Comparison of ENCODE assay signal across 8 cellular contexts in genomic region chr20:53612289-53612688, GRCh38. TPM values are rescaled to one million over a fixed set of nuclear protein-coding genes. Genes with fewer than 3 reads are reported as not detected.
DNase-seq lines count a peak whose midpoint lies in the region; ATAC-seq and TF ChIP-seq lines count a peak whose summit lies in the region.
"Not testable (repeated sequence)": the region's sequence is repeated elsewhere in the genome, so short reads cannot be mapped to it uniquely, and the experiment has no call there.

No MANE protein-coding gene starts in this region.

- peaks cover 21% of the 10 kb centered on the region for H3K4me1 ChIP-seq in ACC112 (ENCODE audit: control insufficient read depth, insufficient read depth, low read length, unreplicated experiment)
- not testable (repeated sequence) for H3K4me1 ChIP-seq in H9 (ENCODE audit: insufficient read depth, low read length); Peyer's patch
- peaks cover 22% of the 10 kb centered on the region for H3K4me1 ChIP-seq in osteoblast (ENCODE audit: insufficient read depth, low read length)

- H3K9me3 ChIP-seq in H9 (ENCODE audit: control insufficient read depth, low read depth, low read length); Peyer's patch; osteoblast (ENCODE audit: low read depth, low read length): not testable (repeated sequence)

- intact Hi-C loops in dendritic cell treated with granulocyte-macrophage colony-stimulating factor and Interleukin-4, amounts not matched to agents 40 ng/mL and 50 ng/mL, for 4 days (cut with micrococcal nuclease), result not testable (repeated sequence)

- not testable (repeated sequence) for H3K27me3 Mint-ChIP-seq in H9 (ENCODE audit: low read depth); activated T-cell treated with anti-CD3 and anti-CD28 coated beads, Interleukin-2, amount 50 U/mL, for 24 hours; dendritic cell treated with granulocyte-macrophage colony-stimulating factor and Interleukin-4, amounts not matched to agents 40 ng/mL and 50 ng/mL, for 4 days

- not testable (repeated sequence) for H3K4me3 Mint-ChIP-seq in H9; activated T-cell treated with anti-CD3 and anti-CD28 coated beads, Interleukin-2, amount 50 U/mL, for 24 hours; dendritic cell treated with granulocyte-macrophage colony-stimulating factor and Interleukin-4, amounts not matched to agents 40 ng/mL and 50 ng/mL, for 4 days

- H3K4ac ChIP-seq in H9 (ENCODE audit: low read depth, low read length), result not testable (repeated sequence)

- H3K36me3 ChIP-seq in ACC112 (ENCODE audit: insufficient read depth, low read length); Peyer's patch; osteoblast (ENCODE audit: insufficient read depth, low read length): not testable (repeated sequence)

- H3K4me1 Mint-ChIP-seq in H9, result peaks cover 36 to 37% of the 10 kb centered on the region in 2 experiments
- H3K4me1 Mint-ChIP-seq in activated T-cell treated with anti-CD3 and anti-CD28 coated beads, Interleukin-2, amount 50 U/mL, for 24 hours (ENCODE audit: low read depth), result peaks cover 40% of the 10 kb centered on the region
- peaks cover 19% of the 10 kb centered on the region for H3K4me1 Mint-ChIP-seq in dendritic cell treated with granulocyte-macrophage colony-stimulating factor and Interleukin-4, amounts not matched to agents 40 ng/mL and 50 ng/mL, for 4 days (ENCODE audit: low read depth)

- H3K18ac ChIP-seq in H9 (ENCODE audit: insufficient read length, low read depth, low read length), result not testable (repeated sequence)

- not testable (repeated sequence) for H3K4me3 ChIP-seq in ACC112 (ENCODE audit: low read depth, low read length); Peyer's patch; osteoblast (ENCODE audit: insufficient read depth, low read length)

- H3K14ac ChIP-seq in H9 (ENCODE audit: insufficient read depth, low read length), result not testable (repeated sequence)

- not testable (repeated sequence) for H4K91ac ChIP-seq in H9 (ENCODE audit: insufficient read length, low read depth, low read length)

- H3K27ac Mint-ChIP-seq in H9, result peak overlapping the region in 2 of 3 experiments; percentile 81 to 88; a peak in 3 of 7 replicates
- H3K27ac Mint-ChIP-seq in activated T-cell treated with anti-CD3 and anti-CD28 coated beads, Interleukin-2, amount 50 U/mL, for 24 hours, result peak overlapping the region; percentile 37
- peak overlapping the region; percentile 82 for H3K27ac Mint-ChIP-seq in dendritic cell treated with granulocyte-macrophage colony-stimulating factor and Interleukin-4, amounts not matched to agents 40 ng/mL and 50 ng/mL, for 4 days

- H2BK5ac ChIP-seq in H9 (ENCODE audit: insufficient read length, low read length), result not testable (repeated sequence)

- not testable (repeated sequence) for H3K79me1 ChIP-seq in H9 (ENCODE audit: insufficient read depth, low read depth, low read length, poor library complexity, severe bottlenecking)

- H3K23me2 ChIP-seq in H9 (ENCODE audit: insufficient read length, low read depth, low read length, poor library complexity, severe bottlenecking), result not testable (repeated sequence)

- not testable (repeated sequence) for H3T11ph ChIP-seq in H9 (ENCODE audit: low read length)

- not testable (repeated sequence) for DNase-seq in H9; activated T-cell treated with anti-CD3 and anti-CD28 coated beads, Interleukin-2, amount 50 U/mL, for 24 hours; osteoblast (ENCODE audit: insufficient read length, low spot score, missing footprints)
- DNase-seq in Peyer's patch, result peak in 2 of 3 donors; percentile 7 to 37
- peak; percentile 27 for DNase-seq in left lobe of liver (ENCODE audit: low spot score)
- DNase-seq in stimulated activated CD8-positive, alpha-beta memory T cell treated with anti-CD3 and anti-CD28 coated beads, Interleukin-4, amount 100 ng/mL, for 48 hours, result peak; percentile 3

- H2AK5ac ChIP-seq in H9 (ENCODE audit: insufficient read length, low read length), result not testable (repeated sequence)

- not testable (repeated sequence) for H3K23ac ChIP-seq in H9 (ENCODE audit: insufficient read length, low read depth, low read length)

- H3K27ac ChIP-seq in ACC112 (ENCODE audit: low read depth, low read length), result peak overlapping the region; percentile 89
- not testable (repeated sequence) for H3K27ac ChIP-seq in H9 (ENCODE audit: insufficient read length, low read depth, low read length); Peyer's patch
- H3K27ac ChIP-seq in osteoblast (ENCODE audit: low read depth, low read length), result peak overlapping the region; percentile 89

- not testable (repeated sequence) for H3K56ac ChIP-seq in H9 (ENCODE audit: insufficient read length, low read depth, low read length)

- H3K27me3 ChIP-seq in ACC112 (ENCODE audit: insufficient read depth, low read length); H9 (ENCODE audit: insufficient read depth, low read length); Peyer's patch; osteoblast (ENCODE audit: insufficient read depth, low read length): not testable (repeated sequence)

- not testable (repeated sequence) for H2BK120ac ChIP-seq in H9 (ENCODE audit: low read depth, low read length, poor library complexity, severe bottlenecking)

- not testable (repeated sequence) for TF ChIP-seq CTCF in H9 (conservative IDR thresholded peaks at IDR 0.05); Peyer's patch (IDR thresholded peaks at IDR 0.05); osteoblast (IDR thresholded peaks at IDR 0.05; ENCODE audit: extremely low read depth, low read depth, low read length)

- ATAC-seq in left lobe of liver, result not testable (repeated sequence)

- not testable (repeated sequence) for H3K36me3 Mint-ChIP-seq in H9 (ENCODE audit: insufficient read depth in 1 of 3, low read depth in 3 of 3); activated T-cell treated with anti-CD3 and anti-CD28 coated beads, Interleukin-2, amount 50 U/mL, for 24 hours (ENCODE audit: low read depth); dendritic cell treated with granulocyte-macrophage colony-stimulating factor and Interleukin-4, amounts not matched to agents 40 ng/mL and 50 ng/mL, for 4 days (ENCODE audit: low read depth)

- not testable (repeated sequence) for H3K79me2 ChIP-seq in ACC112 (ENCODE audit: control insufficient read depth, insufficient read depth, low read length, unreplicated experiment); H9 (ENCODE audit: insufficient read depth, low read length); osteoblast (ENCODE audit: insufficient read depth, low read length)

- not testable (repeated sequence) for TF ChIP-seq POLR2A in Peyer's patch (IDR thresholded peaks at IDR 0.05)

- H2BK15ac ChIP-seq in H9 (ENCODE audit: low read depth, low read length), result not testable (repeated sequence)

- H3K9me3 Mint-ChIP-seq in H9; activated T-cell treated with anti-CD3 and anti-CD28 coated beads, Interleukin-2, amount 50 U/mL, for 24 hours; dendritic cell treated with granulocyte-macrophage colony-stimulating factor and Interleukin-4, amounts not matched to agents 40 ng/mL and 50 ng/mL, for 4 days: not testable (repeated sequence)

- H3K9ac ChIP-seq in H9 (ENCODE audit: extremely low read depth, insufficient read length, low read length), result not testable (repeated sequence)

- not testable (repeated sequence) for H4K5ac ChIP-seq in H9 (ENCODE audit: insufficient read length, low read depth, low read length)

- no CpG with 5 or more reads among the region's 8 CpGs for WGBS in H9 (ENCODE audit: extremely low coverage, insufficient read length, low lambda C conversion rate)

- H4K8ac ChIP-seq in H9 (replicated peaks; ENCODE audit: insufficient read length, low read depth, low read length), result not testable (repeated sequence)

- H2AFZ ChIP-seq in ACC112 (ENCODE audit: low read length, unreplicated experiment); H9 (ENCODE audit: low read length); osteoblast (ENCODE audit: low read length): not testable (repeated sequence)

- H2BK20ac ChIP-seq in H9 (ENCODE audit: low read depth, low read length, poor library complexity, severe bottlenecking), result not testable (repeated sequence)

- H3K4me2 ChIP-seq in H9 (ENCODE audit: insufficient read depth, insufficient read length, low read length); osteoblast (ENCODE audit: insufficient read depth, low read length): not testable (repeated sequence)

- H2BK12ac ChIP-seq in H9 (ENCODE audit: insufficient read length, low read depth, low read length), result not testable (repeated sequence)

- not testable (repeated sequence) for H4K20me1 ChIP-seq in H9 (ENCODE audit: control insufficient read depth, insufficient read depth, insufficient read length); osteoblast (ENCODE audit: insufficient read depth, low read length)

RNA-seq across cellular contexts. Expression of gene ZNF217, which starts 18.6 kb away (rescaled TPM):
- total RNA-seq in H9 (2021), result 79.2 and 82.8 TPM in 2 replicates
- total RNA-seq in Peyer's patch, result 10 to 100 TPM; 23.3 to 59.4 (median 43.4) TPM
- 11.1 TPM for total RNA-seq in left lobe of liver
- total RNA-seq in osteoblast, result 26.4 and 26.8 TPM in 2 replicates
